ENCODE assay signal across 1 cellular context in the genomic region with DNA sequence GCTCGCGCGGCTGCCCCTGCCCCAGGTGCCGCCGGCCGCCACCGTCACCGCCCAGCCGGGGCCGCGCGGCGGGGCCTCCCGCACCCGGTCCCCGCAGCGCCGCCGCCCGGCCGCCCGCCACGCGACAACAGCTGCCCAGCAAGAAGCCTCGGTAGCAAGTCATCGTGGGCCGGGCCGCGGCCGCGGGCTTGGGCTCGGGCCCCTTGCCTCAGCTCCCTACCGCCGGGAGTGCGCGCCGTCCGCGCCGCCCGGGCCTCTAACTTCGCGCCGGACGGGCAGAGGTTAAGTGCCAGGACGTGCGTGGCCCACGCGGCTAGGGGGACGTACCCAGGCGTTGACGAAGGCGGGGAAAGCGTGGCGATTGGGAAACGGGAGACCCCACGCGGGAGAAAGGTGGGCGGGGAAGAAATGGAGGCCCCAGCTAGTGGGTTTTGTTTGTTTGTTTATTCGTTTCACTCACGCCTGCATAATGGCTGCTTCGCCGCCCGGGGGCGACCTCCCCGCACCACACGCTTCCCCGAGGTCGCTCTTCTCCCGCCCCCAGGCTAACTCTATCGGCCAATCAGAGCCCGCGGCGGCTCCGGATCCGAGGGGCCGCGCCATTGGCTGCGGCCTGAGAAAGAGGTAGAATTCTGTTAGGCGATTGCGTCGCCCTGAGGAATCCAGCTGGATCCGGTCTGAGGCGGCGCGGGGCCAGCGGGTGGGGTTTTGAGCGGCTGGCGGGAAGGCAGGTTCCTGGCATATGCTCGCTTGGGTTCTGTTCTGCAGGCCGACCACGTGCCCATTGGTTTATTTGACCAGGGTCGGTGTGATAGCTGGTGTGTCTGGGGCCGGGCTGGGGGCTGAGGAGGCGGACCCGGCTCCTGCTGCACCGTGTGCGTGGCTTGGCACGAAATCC.
A peak's percentile ranks its signal among the peaks of the same experiment; 100 is the strongest.
TF ChIP-seq lines count a peak whose summit lies in the region.

A gene with protein sequence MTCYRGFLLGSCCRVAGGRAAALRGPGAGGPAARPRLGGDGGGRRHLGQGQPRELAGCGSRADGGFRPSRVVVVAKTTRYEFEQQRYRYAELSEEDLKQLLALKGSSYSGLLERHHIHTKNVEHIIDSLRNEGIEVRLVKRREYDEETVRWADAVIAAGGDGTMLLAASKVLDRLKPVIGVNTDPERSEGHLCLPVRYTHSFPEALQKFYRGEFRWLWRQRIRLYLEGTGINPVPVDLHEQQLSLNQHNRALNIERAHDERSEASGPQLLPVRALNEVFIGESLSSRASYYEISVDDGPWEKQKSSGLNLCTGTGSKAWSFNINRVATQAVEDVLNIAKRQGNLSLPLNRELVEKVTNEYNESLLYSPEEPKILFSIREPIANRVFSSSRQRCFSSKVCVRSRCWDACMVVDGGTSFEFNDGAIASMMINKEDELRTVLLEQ (minus strand): TSS at position 290 of the 898 bp plus-strand sequence. CDS start 127 bp downstream, at position 163.

TF ChIP-seq in HepG2, 621 proteins besides CTCF, POLR2A, EP300 and RAD21 (continued from another document and continues in another):
- TF ChIP-seq, protein P1, sequence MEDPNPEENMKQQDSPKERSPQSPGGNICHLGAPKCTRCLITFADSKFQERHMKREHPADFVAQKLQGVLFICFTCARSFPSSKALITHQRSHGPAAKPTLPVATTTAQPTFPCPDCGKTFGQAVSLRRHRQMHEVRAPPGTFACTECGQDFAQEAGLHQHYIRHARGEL (CRISPR knock-in tag; IDR thresholded peaks at IDR 0.05) = peak; percentile 84; the same call in 1 of the 2 replicates
- TF ChIP-seq THAP11 (CRISPR knock-in tag; IDR thresholded peaks at IDR 0.05) (peak; percentile 60), NFRKB (IDR thresholded peaks at IDR 0.05) (no peak), HNF4G (IDR thresholded peaks at IDR 0.05; ENCODE audit: borderline replicate concordance, low read depth, low read length) (peak; percentile 2; the same call in 1 of the 2 replicates), HNF4G (CRISPR knock-in tag; IDR thresholded peaks at IDR 0.05; ENCODE audit: borderline replicate concordance, low read depth) (no peak; the same call in none of the 2 replicates), ZNF761 (CRISPR knock-in tag; conservative IDR thresholded peaks at IDR 0.05) (peak; percentile 91), ZKSCAN1 (IDR thresholded peaks at IDR 0.05; ENCODE audit: low read length) (no peak), TSC22D2 (CRISPR knock-in tag; IDR thresholded peaks at IDR 0.05; ENCODE audit: borderline replicate concordance) (peak; percentile 23; the same call in 1 of the 2 replicates), ZNF101 (CRISPR knock-in tag; IDR thresholded peaks at IDR 0.05; ENCODE audit: borderline replicate concordance, low read depth) (no peak), NONO (IDR thresholded peaks at IDR 0.05) (no peak), NONO (CRISPR knock-in tag; conservative IDR thresholded peaks at IDR 0.05) (peak; percentile 75), BRCA1 (CRISPR knock-in tag; IDR thresholded peaks at IDR 0.05) (no peak), BORCS8-MEF2B (CRISPR knock-in tag; IDR thresholded peaks at IDR 0.05) (peak; percentile 71; the same call in 1 of the 2 replicates), ZSCAN9 (CRISPR knock-in tag; IDR thresholded peaks at IDR 0.05; ENCODE audit: borderline replicate concordance) (no peak), NPAS2 (CRISPR knock-in tag; IDR thresholded peaks at IDR 0.05; ENCODE audit: borderline replicate concordance) (no peak), PITX1 (CRISPR knock-in tag; IDR thresholded peaks at IDR 0.05) (peak; percentile 74), ZNF652 (CRISPR knock-in tag; IDR thresholded peaks at IDR 0.05; ENCODE audit: borderline replicate concordance, low read depth) (peak; percentile 97), HDAC6 (IDR thresholded peaks at IDR 0.05; ENCODE audit: low read depth, low read length) (no peak), NR2C2 (CRISPR knock-in tag; IDR thresholded peaks at IDR 0.05; ENCODE audit: borderline replicate concordance) (peak; percentile 54), SMAD9 (CRISPR knock-in tag; IDR thresholded peaks at IDR 0.05) (no peak), ZC3H4 (CRISPR knock-in tag; IDR thresholded peaks at IDR 0.05; ENCODE audit: borderline replicate concordance) (no peak), ZNF333 (CRISPR knock-in tag; IDR thresholded peaks at IDR 0.05; ENCODE audit: borderline replicate concordance) (no peak), CREB1 (IDR thresholded peaks at IDR 0.05) (peak; percentile 47; the same call in 1 of the 2 replicates), CREB1 (CRISPR knock-in tag; IDR thresholded peaks at IDR 0.05) (peak; percentile 50; the same call in 1 of the 2 replicates), ZNF879 (CRISPR knock-in tag; IDR thresholded peaks at IDR 0.05) (peak; percentile 69; the same call in 1 of the 2 replicates), TOE1 (CRISPR knock-in tag; IDR thresholded peaks at IDR 0.05) (peak; percentile 30; the same call in 1 of the 2 replicates), ZNF839 (CRISPR knock-in tag; IDR thresholded peaks at IDR 0.05; ENCODE audit: borderline replicate concordance) (no peak), HDAC2 (CRISPR knock-in tag; IDR thresholded peaks at IDR 0.05) (peak; percentile 58), GATAD1 (CRISPR knock-in tag; IDR thresholded peaks at IDR 0.05) (peak; percentile 71), ZNF3 (CRISPR knock-in tag; IDR thresholded peaks at IDR 0.05) (no peak), REPIN1 (CRISPR knock-in tag; IDR thresholded peaks at IDR 0.05; ENCODE audit: borderline replicate concordance, low read depth) (peak; percentile 84; the same call in 1 of the 2 replicates), RNF2 (conservative IDR thresholded peaks at IDR 0.05; ENCODE audit: low read depth) (peak; percentile 97), HOXD1 (CRISPR knock-in tag; IDR thresholded peaks at IDR 0.05) (0 out of 2 replicates have a peak, but pooled peaks have one; percentile 22), ZFP82 (CRISPR knock-in tag; IDR thresholded peaks at IDR 0.05; ENCODE audit: borderline replicate concordance) (peak; percentile 38; the same call in 1 of the 2 replicates), ZNF589 (CRISPR knock-in tag; conservative IDR thresholded peaks at IDR 0.05) (peak; percentile 12; the same call in 1 of the 2 replicates), MEIS2 (CRISPR knock-in tag; IDR thresholded peaks at IDR 0.05) (peak; percentile 40; the same call in 1 of the 2 replicates), MYC (CRISPR knock-in tag; IDR thresholded peaks at IDR 0.05; ENCODE audit: borderline replicate concordance) (peak; percentile 81), KLF9 (CRISPR knock-in tag; IDR thresholded peaks at IDR 0.05; ENCODE audit: low read depth) (no peak), SRSF4 (IDR thresholded peaks at IDR 0.05; ENCODE audit: low read depth, low read length, poor library complexity, severe bottlenecking) (no peak), MLLT10 (CRISPR knock-in tag; IDR thresholded peaks at IDR 0.05) (no peak), ZNF547 (CRISPR knock-in tag; IDR thresholded peaks at IDR 0.05) (peak; percentile 94), ZMAT3 (CRISPR knock-in tag; conservative IDR thresholded peaks at IDR 0.05) (peak; percentile 88; the same call in 1 of the 2 replicates), ADNP (CRISPR knock-in tag; IDR thresholded peaks at IDR 0.05) (no peak), ZFAT (CRISPR knock-in tag; conservative IDR thresholded peaks at IDR 0.05) (no peak), ZNF660 (CRISPR knock-in tag; IDR thresholded peaks at IDR 0.05; ENCODE audit: borderline replicate concordance, low read depth) (no peak), TEAD3 (CRISPR knock-in tag; optimal IDR thresholded peaks at IDR 0.05; ENCODE audit: borderline replicate concordance) (no peak), NCOR1 (IDR thresholded peaks at IDR 0.05; ENCODE audit: borderline replicate concordance, low read length) (no peak; the same call in 1 of the 2 replicates), ZNF674 (CRISPR knock-in tag; IDR thresholded peaks at IDR 0.05; ENCODE audit: low read depth) (no peak), SUZ12 (IDR thresholded peaks at IDR 0.05; ENCODE audit: low read depth, low read length) (no peak)
- TF ChIP-seq, protein P2, sequence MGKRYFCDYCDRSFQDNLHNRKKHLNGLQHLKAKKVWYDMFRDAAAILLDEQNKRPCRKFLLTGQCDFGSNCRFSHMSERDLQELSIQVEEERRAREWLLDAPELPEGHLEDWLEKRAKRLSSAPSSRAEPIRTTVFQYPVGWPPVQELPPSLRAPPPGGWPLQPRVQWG (CRISPR knock-in tag; IDR thresholded peaks at IDR 0.05; ENCODE audit: borderline replicate concordance, low read depth) = no peak
- TF ChIP-seq, protein P3, sequence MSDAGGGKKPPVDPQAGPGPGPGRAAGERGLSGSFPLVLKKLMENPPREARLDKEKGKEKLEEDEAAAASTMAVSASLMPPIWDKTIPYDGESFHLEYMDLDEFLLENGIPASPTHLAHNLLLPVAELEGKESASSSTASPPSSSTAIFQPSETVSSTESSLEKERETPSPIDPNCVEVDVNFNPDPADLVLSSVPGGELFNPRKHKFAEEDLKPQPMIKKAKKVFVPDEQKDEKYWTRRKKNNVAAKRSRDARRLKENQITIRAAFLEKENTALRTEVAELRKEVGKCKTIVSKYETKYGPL (CRISPR knock-in tag; IDR thresholded peaks at IDR 0.05) = no peak
- TF ChIP-seq, protein P4, sequence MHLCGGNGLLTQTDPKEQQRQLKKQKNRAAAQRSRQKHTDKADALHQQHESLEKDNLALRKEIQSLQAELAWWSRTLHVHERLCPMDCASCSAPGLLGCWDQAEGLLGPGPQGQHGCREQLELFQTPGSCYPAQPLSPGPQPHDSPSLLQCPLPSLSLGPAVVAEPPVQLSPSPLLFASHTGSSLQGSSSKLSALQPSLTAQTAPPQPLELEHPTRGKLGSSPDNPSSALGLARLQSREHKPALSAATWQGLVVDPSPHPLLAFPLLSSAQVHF (CRISPR knock-in tag; IDR thresholded peaks at IDR 0.05) = peak; percentile 74; the same call in 1 of the 2 replicates
- TF ChIP-seq, protein P5, sequence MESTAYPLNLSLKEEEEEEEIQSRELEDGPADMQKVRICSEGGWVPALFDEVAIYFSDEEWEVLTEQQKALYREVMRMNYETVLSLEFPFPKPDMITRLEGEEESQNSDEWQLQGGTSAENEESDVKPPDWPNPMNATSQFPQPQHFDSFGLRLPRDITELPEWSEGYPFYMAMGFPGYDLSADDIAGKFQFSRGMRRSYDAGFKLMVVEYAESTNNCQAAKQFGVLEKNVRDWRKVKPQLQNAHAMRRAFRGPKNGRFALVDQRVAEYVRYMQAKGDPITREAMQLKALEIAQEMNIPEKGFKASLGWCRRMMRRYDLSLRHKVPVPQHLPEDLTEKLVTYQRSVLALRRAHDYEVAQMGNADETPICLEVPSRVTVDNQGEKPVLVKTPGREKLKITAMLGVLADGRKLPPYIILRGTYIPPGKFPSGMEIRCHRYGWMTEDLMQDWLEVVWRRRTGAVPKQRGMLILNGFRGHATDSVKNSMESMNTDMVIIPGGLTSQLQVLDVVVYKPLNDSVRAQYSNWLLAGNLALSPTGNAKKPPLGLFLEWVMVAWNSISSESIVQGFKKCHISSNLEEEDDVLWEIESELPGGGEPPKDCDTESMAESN (CRISPR knock-in tag; conservative IDR thresholded peaks at IDR 0.05) = peak; percentile 54; the same call in 1 of the 2 replicates
- TF ChIP-seq, protein P6, sequence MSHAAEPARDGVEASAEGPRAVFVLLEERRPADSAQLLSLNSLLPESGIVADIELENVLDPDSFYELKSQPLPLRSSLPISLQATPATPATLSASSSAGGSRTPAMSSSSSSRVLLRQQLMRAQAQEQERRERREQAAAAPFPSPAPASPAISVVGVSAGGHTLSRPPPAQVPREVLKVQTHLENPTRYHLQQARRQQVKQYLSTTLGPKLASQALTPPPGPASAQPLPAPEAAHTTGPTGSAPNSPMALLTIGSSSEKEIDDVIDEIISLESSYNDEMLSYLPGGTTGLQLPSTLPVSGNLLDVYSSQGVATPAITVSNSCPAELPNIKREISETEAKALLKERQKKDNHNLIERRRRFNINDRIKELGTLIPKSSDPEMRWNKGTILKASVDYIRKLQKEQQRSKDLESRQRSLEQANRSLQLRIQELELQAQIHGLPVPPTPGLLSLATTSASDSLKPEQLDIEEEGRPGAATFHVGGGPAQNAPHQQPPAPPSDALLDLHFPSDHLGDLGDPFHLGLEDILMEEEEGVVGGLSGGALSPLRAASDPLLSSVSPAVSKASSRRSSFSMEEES (CRISPR knock-in tag; IDR thresholded peaks at IDR 0.05) = no peak; the same call in 1 of the 2 replicates
- TF ChIP-seq, protein P7, sequence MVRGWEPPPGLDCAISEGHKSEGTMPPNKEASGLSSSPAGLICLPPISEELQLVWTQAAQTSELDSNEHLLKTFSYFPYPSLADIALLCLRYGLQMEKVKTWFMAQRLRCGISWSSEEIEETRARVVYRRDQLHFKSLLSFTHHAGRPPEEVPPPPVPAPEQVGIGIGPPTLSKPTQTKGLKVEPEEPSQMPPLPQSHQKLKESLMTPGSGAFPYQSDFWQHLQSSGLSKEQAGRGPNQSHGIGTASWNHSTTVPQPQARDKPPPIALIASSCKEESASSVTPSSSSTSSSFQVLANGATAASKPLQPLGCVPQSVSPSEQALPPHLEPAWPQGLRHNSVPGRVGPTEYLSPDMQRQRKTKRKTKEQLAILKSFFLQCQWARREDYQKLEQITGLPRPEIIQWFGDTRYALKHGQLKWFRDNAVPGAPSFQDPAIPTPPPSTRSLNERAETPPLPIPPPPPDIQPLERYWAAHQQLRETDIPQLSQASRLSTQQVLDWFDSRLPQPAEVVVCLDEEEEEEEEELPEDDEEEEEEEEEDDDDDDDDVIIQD (CRISPR knock-in tag; IDR thresholded peaks at IDR 0.05; ENCODE audit: low read depth) = peak; percentile 97
- TF ChIP-seq, protein P8, sequence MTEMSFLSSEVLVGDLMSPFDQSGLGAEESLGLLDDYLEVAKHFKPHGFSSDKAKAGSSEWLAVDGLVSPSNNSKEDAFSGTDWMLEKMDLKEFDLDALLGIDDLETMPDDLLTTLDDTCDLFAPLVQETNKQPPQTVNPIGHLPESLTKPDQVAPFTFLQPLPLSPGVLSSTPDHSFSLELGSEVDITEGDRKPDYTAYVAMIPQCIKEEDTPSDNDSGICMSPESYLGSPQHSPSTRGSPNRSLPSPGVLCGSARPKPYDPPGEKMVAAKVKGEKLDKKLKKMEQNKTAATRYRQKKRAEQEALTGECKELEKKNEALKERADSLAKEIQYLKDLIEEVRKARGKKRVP (CRISPR knock-in tag; IDR thresholded peaks at IDR 0.05) = peak in 1 of 2 experiments; percentile 74; a peak in 2 of 4 replicates
- TF ChIP-seq, protein P9, sequence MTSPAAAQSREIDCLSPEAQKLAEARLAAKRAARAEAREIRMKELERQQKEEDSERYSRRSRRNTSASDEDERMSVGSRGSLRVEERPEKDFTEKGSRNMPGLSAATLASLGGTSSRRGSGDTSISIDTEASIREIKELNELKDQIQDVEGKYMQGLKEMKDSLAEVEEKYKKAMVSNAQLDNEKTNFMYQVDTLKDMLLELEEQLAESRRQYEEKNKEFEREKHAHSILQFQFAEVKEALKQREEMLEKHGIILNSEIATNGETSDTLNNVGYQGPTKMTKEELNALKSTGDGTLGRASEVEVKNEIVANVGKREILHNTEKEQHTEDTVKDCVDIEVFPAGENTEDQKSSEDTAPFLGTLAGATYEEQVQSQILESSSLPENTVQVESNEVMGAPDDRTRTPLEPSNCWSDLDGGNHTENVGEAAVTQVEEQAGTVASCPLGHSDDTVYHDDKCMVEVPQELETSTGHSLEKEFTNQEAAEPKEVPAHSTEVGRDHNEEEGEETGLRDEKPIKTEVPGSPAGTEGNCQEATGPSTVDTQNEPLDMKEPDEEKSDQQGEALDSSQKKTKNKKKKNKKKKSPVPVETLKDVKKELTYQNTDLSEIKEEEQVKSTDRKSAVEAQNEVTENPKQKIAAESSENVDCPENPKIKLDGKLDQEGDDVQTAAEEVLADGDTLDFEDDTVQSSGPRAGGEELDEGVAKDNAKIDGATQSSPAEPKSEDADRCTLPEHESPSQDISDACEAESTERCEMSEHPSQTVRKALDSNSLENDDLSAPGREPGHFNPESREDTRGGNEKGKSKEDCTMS (CRISPR knock-in tag; conservative IDR thresholded peaks at IDR 0.05) = no peak
